ENCODE assay signal across 8 cellular contexts in the genomic region with DNA sequence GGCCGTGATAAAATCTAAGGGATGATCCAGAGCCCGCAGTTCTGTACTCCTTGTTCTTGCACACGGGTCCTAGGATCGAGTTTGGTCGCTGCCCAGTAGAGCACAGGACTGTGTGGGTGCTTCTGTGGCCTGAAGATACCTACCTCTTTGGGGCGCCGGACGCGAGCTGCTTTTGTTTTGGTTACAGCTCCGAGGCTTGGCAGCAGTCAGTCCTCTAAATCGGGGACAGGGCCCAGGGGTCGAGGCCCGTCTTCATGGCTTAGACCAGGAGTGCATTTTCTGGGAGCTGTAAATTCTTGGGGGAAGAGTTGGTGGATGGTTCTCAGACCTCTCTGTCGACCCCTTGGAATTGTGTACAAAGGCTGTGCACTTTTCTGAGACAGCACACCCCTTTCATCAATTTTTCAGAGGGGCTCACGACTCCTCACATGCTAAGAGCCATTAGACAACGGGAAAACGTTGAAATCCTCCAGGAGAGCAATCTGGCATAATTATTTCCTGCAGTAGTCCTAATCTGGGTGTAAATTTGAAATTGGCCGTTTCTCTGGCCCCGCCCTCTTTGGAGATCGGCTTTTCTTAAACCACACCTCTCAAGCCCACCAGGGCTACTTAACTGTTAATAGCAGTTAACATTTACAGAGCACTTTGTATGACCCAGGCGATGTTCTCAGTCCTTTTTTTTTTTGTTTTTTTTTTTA. TPM values are rescaled to one million over a fixed set of nuclear protein-coding genes. Genes with fewer than 3 reads are reported as not detected.
DNase-seq lines count a peak whose midpoint lies in the region; ATAC-seq and TF ChIP-seq lines count a peak whose summit lies in the region.

No MANE protein-coding gene starts in this region.

- peak overlapping the region; percentile 53 for H2AK5ac ChIP-seq in trophoblast cell (ENCODE audit: low read length)

- no peak overlapping the region for H2BK5ac ChIP-seq in trophoblast cell (ENCODE audit: low read depth, low read length, poor library complexity)

- no peaks in the 10 kb centered on the region for H3K9me3 Mint-ChIP-seq in activated naive CD8-positive, alpha-beta T cell treated with anti-CD3 and anti-CD28 coated beads for 36 hours

- H3K4me1 Mint-ChIP-seq in activated naive CD8-positive, alpha-beta T cell treated with anti-CD3 and anti-CD28 coated beads for 36 hours = peaks cover 33% of the 10 kb centered on the region

- peak overlapping the region; percentile 7 for H3K27ac ChIP-seq in cardiac muscle cell
- no peak overlapping the region for H3K27ac ChIP-seq in trophoblast cell (ENCODE audit: low read depth, low read length)

- H4K8ac ChIP-seq in trophoblast cell (ENCODE audit: low read depth, low read length) = peak overlapping the region; percentile 95

- H3K4me2 ChIP-seq in trophoblast cell (ENCODE audit: low read length) = peak overlapping the region; percentile 81

- peak overlapping the region; percentile 61 for H3K4me3 ChIP-seq in cardiac muscle cell
- peak overlapping the region; percentile 85 for H3K4me3 ChIP-seq in trophoblast cell (ENCODE audit: low read depth, low read length)

- peak; percentile 16 for DNase-seq in AG20443 (ENCODE audit: low spot score)
- peak; percentile 57 for DNase-seq in RPMI7951 (ENCODE audit: low read depth)
- peak; percentile 29 for DNase-seq in activated naive CD8-positive, alpha-beta T cell treated with anti-CD3 and anti-CD28 coated beads for 36 hours
- DNase-seq in cardiac muscle cell (ENCODE audit: low read depth in 1 of 2, low spot score in 1 of 2) = peak; percentile 18 to 50
- DNase-seq in trophoblast cell = no peak
- DNase-seq in SHP77 treated with DMSO at 0.1 percent for 48 hours (lab: John Stamatoyannopoulos, UW) = no peak

- no peaks in the 10 kb centered on the region for H3K27me3 ChIP-seq in cardiac muscle cell
- no peaks in the 10 kb centered on the region for H3K27me3 ChIP-seq in trophoblast cell (ENCODE audit: insufficient read depth, low read length)

- H4K12ac ChIP-seq in trophoblast cell (ENCODE audit: low read depth, low read length) = peak overlapping the region; percentile 86

- H3K36me3 Mint-ChIP-seq in activated naive CD8-positive, alpha-beta T cell treated with anti-CD3 and anti-CD28 coated beads for 36 hours = peaks cover 4% of the 10 kb centered on the region

- H4K91ac ChIP-seq in trophoblast cell (ENCODE audit: low read depth, low read length) = peak overlapping the region; percentile 41

- peak overlapping the region; percentile 65 for H3K4ac ChIP-seq in trophoblast cell (ENCODE audit: low read depth, low read length)

- H3K4me3 Mint-ChIP-seq in activated naive CD8-positive, alpha-beta T cell treated with anti-CD3 and anti-CD28 coated beads for 36 hours = peak overlapping the region; percentile 96

- H3K36me3 ChIP-seq in cardiac muscle cell (peaks cover 25% of the 10 kb centered on the region), trophoblast cell (ENCODE audit: control insufficient read depth in 1 of 2, insufficient read depth in 2 of 2, low read length in 2 of 2) (peaks cover 4 to 10% of the 10 kb centered on the region in 2 experiments)

- H3K27me3 Mint-ChIP-seq in activated naive CD8-positive, alpha-beta T cell treated with anti-CD3 and anti-CD28 coated beads for 36 hours = no peaks in the 10 kb centered on the region

- H3K79me1 ChIP-seq in trophoblast cell (ENCODE audit: low read length) = no peaks in the 10 kb centered on the region

- peak overlapping the region; percentile 98 for H3K27ac Mint-ChIP-seq in activated naive CD8-positive, alpha-beta T cell treated with anti-CD3 and anti-CD28 coated beads for 36 hours

- peak overlapping the region; percentile 15 for H3K9ac ChIP-seq in trophoblast cell (ENCODE audit: low read length)

- H3K79me2 ChIP-seq in trophoblast cell (ENCODE audit: control insufficient read depth, insufficient read depth, low read length, poor library complexity) = peaks cover 5% of the 10 kb centered on the region

- no peak for TF ChIP-seq CTCF in cardiac muscle cell (IDR thresholded peaks at IDR 0.05; ENCODE audit: low read depth, low read length)

- H3K9me3 ChIP-seq in cardiac muscle cell (ENCODE audit: low read depth) (no peaks in the 10 kb centered on the region), trophoblast cell (ENCODE audit: insufficient read depth, low read depth, low read length) (no peaks in the 10 kb centered on the region)

- no peak overlapping the region for H3K23ac ChIP-seq in trophoblast cell (ENCODE audit: low read length)

- H2BK12ac ChIP-seq in trophoblast cell (ENCODE audit: low read length) = no peak overlapping the region

- H2BK120ac ChIP-seq in trophoblast cell (ENCODE audit: insufficient read depth, low read length, poor library complexity) = no peak overlapping the region

- H3K18ac ChIP-seq in trophoblast cell (ENCODE audit: low read length) = peak overlapping the region; percentile 74

- ATAC-seq in GM19043 (IDR thresholded peaks at IDR 0.05; ENCODE audit: low read depth, unreplicated experiment) (peak; percentile 5), HG03354 (IDR thresholded peaks at IDR 0.05; ENCODE audit: poor library complexity, severe bottlenecking, unreplicated experiment) (peak; percentile 23)

- peaks cover 10% of the 10 kb centered on the region for H3K4me1 ChIP-seq in cardiac muscle cell (ENCODE audit: low read depth)
- H3K4me1 ChIP-seq in trophoblast cell (ENCODE audit: control insufficient read depth in 1 of 2, insufficient read depth in 2 of 2, low read length in 2 of 2) = no peaks in the 10 kb centered on the region

- H3K14ac ChIP-seq in trophoblast cell (ENCODE audit: low read length) = peak overlapping the region; percentile 61

- no CpG with 5 or more reads among the region's 21 CpGs for WGBS in trophoblast cell (ENCODE audit: extremely low coverage, insufficient coverage, insufficient read length)

- H2AFZ ChIP-seq in trophoblast cell (ENCODE audit: insufficient read depth, low read length, poor library complexity) = peak overlapping the region; percentile 93

RNA-seq across cellular contexts. Expression of a gene that starts 0.9 kb away (rescaled TPM):
- 29.8 and 29.9 TPM in 2 replicates for total RNA-seq in RPMI7951 (2014; rRNA removed; shearing (Covaris generic))
- total RNA-seq in activated naive CD8-positive, alpha-beta T cell treated with anti-CD3 and anti-CD28 coated beads for 36 hours = 10 to 100 TPM; 16.1 to 17.1 TPM
- 11.8 and 20.4 TPM in 2 replicates for total RNA-seq in cardiac muscle cell
- polyA plus RNA-seq in cardiac muscle cell = 3.4 and 7.7 TPM in 2 replicates
- 3.1 and 3.4 TPM in 2 replicates for polyA plus RNA-seq in trophoblast cell (2013)

RNA-seq across cellular contexts. Expression of a gene that starts 38.8 kb away (rescaled TPM):
- total RNA-seq in RPMI7951 (2014; rRNA removed; shearing (Covaris generic)) = 2,068 and 2,385 TPM in 2 replicates
- total RNA-seq in activated naive CD8-positive, alpha-beta T cell treated with anti-CD3 and anti-CD28 coated beads for 36 hours = 1,000 to 10,000 TPM; 1,777 TPM
- total RNA-seq in cardiac muscle cell = 1,120 and 1,418 TPM in 2 replicates
- 557 and 617 TPM in 2 replicates for polyA plus RNA-seq in cardiac muscle cell
- 2,116 and 2,232 TPM in 2 replicates for polyA plus RNA-seq in trophoblast cell (2013)

RNA-seq across cellular contexts. Expression of a gene that starts 48.4 kb away (rescaled TPM):
- total RNA-seq in RPMI7951 (2014; rRNA removed; shearing (Covaris generic)) = 20.1 and 21.4 TPM in 2 replicates
- 10 to 100 TPM; 23.8 to 24.3 TPM for total RNA-seq in activated naive CD8-positive, alpha-beta T cell treated with anti-CD3 and anti-CD28 coated beads for 36 hours
- 9.0 and 15.8 TPM in 2 replicates for total RNA-seq in cardiac muscle cell
- polyA plus RNA-seq in cardiac muscle cell = 7.3 and 8.7 TPM in 2 replicates
- polyA plus RNA-seq in trophoblast cell (2013) = 9.8 and 10.0 TPM in 2 replicates

RNA-seq across cellular contexts. Expression of a gene that starts 53.7 kb away (rescaled TPM):
- 17.1 and 18.7 TPM in 2 replicates for total RNA-seq in RPMI7951 (2014; rRNA removed; shearing (Covaris generic))
- total RNA-seq in activated naive CD8-positive, alpha-beta T cell treated with anti-CD3 and anti-CD28 coated beads for 36 hours = 10 to 100 TPM; 19.9 to 22.5 TPM
- 4.9 and 7.7 TPM in 2 replicates for total RNA-seq in cardiac muscle cell
- 6.7 and 7.3 TPM in 2 replicates for polyA plus RNA-seq in cardiac muscle cell
- 4.8 and 5.1 TPM in 2 replicates for polyA plus RNA-seq in trophoblast cell (2013)

Comparison
In these comparisons a context has a peak if more than half of its experiments do, and no peak if none do; other contexts are left out.
1. DNase-seq: peak in AG20443 (single experiment), RPMI7951 (single experiment), activated naive CD8-positive, alpha-beta T cell treated with anti-CD3 and anti-CD28 coated beads for 36 hours (single experiment) and cardiac muscle cell (2 of 2); none in trophoblast cell (0 of 2) and SHP77 treated with DMSO at 0.1 percent for 48 hours (single experiment).